In genomic region chr1:76074321-76075187, GRCh38 we compare ENCODE assay signal across 8 cellular contexts.
DNase-seq lines count a peak whose midpoint lies in the region; ATAC-seq and TF ChIP-seq lines count a peak whose summit lies in the region.

ST6GALNAC3 (plus strand) TSS chr1:76074746.

- peak; percentile 91 for ATAC-seq in HG02588 (IDR thresholded peaks at IDR 0.05; ENCODE audit: unreplicated experiment)

- no peak for TF ChIP-seq CTCF in GM12875 (IDR thresholded peaks at IDR 0.05; ENCODE audit: borderline replicate concordance, insufficient read depth, low read depth, low read length)

- peak; percentile 50 for DNase-seq in NCI-H1694 treated with DMSO at 0.1 percent for 48 hours (lab: John Stamatoyannopoulos, UW)
- peak; percentile 80 for DNase-seq in activated CD4-positive, alpha-beta T cell treated with anti-CD3 and anti-CD28 coated beads for 48 hours
- peak; percentile 70 for DNase-seq in kidney tubule cell (ENCODE audit: low spot score)
- DNase-seq in stimulated activated CD4-positive, alpha-beta T cell treated with anti-CD3 and anti-CD28 coated beads, Interleukin-1b, Interleukin-23, amount 100 ng/mL, for 1 hour (ENCODE audit: low read depth in 2 of 2), result peak; percentile 37 to 61
- no peak for DNase-seq in middle frontal gyrus (ENCODE audit: extremely low spot score, low spot score)

- H3K4me3 ChIP-seq in GM12875 (ENCODE audit: low read depth, low read length), result peak within 1 kb of the TSS; percentile 59

- H3K27ac ChIP-seq in cingulate gyrus (ENCODE audit: low read depth, low read length), result peak within 1 kb of the TSS; percentile 77
